8 cellular contexts compared by ENCODE assay signal in the genomic region with DNA sequence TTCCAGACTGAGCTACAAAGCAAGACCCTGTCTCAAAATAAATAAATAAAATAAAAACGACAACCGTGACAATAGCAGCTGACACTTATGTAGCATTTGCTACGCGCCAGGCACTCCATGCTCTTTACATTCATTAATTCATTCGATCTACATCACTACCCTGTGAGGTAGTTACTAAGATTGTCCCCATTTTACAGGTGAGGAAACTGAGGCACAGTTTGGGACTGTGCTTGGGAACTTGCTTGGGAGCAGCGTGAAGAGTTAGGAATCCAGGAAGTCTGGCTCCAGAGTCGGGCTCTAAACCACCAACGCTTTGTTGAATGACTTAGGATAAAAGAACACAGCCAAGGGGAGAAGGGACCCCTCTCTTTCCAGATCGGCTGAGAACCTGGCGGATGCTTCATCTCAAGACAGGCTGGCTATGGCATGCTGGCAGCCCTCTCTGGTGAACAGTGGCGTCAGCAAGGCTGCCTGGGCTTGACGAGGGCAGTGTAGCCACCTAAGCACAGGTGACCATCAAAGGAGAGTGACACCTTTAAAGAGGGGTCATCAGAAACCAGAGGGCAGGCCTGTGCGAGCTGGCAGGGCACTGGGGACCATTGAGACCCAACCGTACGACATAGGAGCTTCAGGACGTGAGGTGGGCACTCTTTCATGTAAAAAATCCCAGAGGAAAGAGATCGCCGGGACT. TPM values are rescaled to one million over a fixed set of nuclear protein-coding genes. Genes with fewer than 3 reads are reported as not detected.
DNase-seq lines count a peak whose midpoint lies in the region; ATAC-seq and TF ChIP-seq lines count a peak whose summit lies in the region.

No MANE protein-coding gene starts in this region.

- no peaks in the 10 kb centered on the region for H3K27me3 ChIP-seq in CD4-positive, alpha-beta T cell (ENCODE audit: control insufficient read depth, insufficient read depth, low read length)

- TF ChIP-seq CTCF in CD4-positive, alpha-beta T cell (IDR thresholded peaks at IDR 0.05) = no peak
- no peak for TF ChIP-seq CTCF in mucosa of descending colon (IDR thresholded peaks at IDR 0.05)

- H3K36me3 Mint-ChIP-seq in CD4-positive, alpha-beta T cell (ENCODE audit: low read depth) = peaks cover 23% of the 10 kb centered on the region

- no peaks in the 10 kb centered on the region for H3K9me3 Mint-ChIP-seq in CD4-positive, alpha-beta T cell

- peak overlapping the region; percentile 85 for H3K27ac Mint-ChIP-seq in CD4-positive, alpha-beta T cell

- peak overlapping the region; percentile 84 for H3K4me3 Mint-ChIP-seq in CD4-positive, alpha-beta T cell

- H3K27me3 Mint-ChIP-seq in CD4-positive, alpha-beta T cell = no peaks in the 10 kb centered on the region

- no peak for DNase-seq in CD4-positive, alpha-beta T cell
- DNase-seq in caudate nucleus (lab: John Stamatoyannopoulos, UW) (no peak), mucosa of descending colon (no peak), posterior cingulate gyrus (no peak), NCI-H128 (lab: John Stamatoyannopoulos, UW; ENCODE audit: unreplicated experiment) (no peak), DMS153 treated with DMSO at 0.1 percent for 48 hours (lab: John Stamatoyannopoulos, UW; ENCODE audit: unreplicated experiment) (no peak)

- H3K36me3 ChIP-seq in mucosa of descending colon (ENCODE audit: low read depth) = no peaks in the 10 kb centered on the region

- CTCF ChIA-PET in CD4-positive, alpha-beta T cell (lab: Charles Lee) = interaction anchor here (0.5 to 1.3 kb wide), 3 partner anchors 15 to 71 kb away, joined by 3 to 4 read pairs (median 3); no protein-coding TSS in a partner anchor

- intact Hi-C loops in CD4-positive, alpha-beta T cell (cut with DNase I, micrococcal nuclease) = loop anchor here (5.0 to 10.0 kb wide), 3 partner anchors 68 to 445 kb away; a partner anchor contains a TSS
- intact Hi-C loops in mucosa of descending colon (cut with DNase I, micrococcal nuclease) = no loop called here
- intact Hi-C loops in posterior cingulate gyrus (cut with DNase I) = no loop called here

- H3K9me3 ChIP-seq in CD4-positive, alpha-beta T cell (ENCODE audit: control insufficient read depth, low read length) = no peaks in the 10 kb centered on the region
- no peaks in the 10 kb centered on the region for H3K9me3 ChIP-seq in mucosa of descending colon

- peak overlapping the region; percentile 76 for H3K4me3 ChIP-seq in mucosa of descending colon

- no peak for ATAC-seq in CD4-positive, alpha-beta T cell (ENCODE audit: poor library complexity)
- ATAC-seq in HG03442 (IDR thresholded peaks at IDR 0.05; ENCODE audit: unreplicated experiment) (peak; percentile 10), mucosa of descending colon (peak; percentile 26), HG02678 (IDR thresholded peaks at IDR 0.05; ENCODE audit: unreplicated experiment) (no peak)

- POLR2A ChIA-PET in CD4-positive, alpha-beta T cell (lab: Charles Lee) = interaction anchor here (0.8 to 2.1 kb wide), 3 partner anchors 15 to 188 kb away, joined by 3 to 10 read pairs (median 4); no protein-coding TSS in a partner anchor

- peak overlapping the region; percentile 85 for H3K27ac ChIP-seq in CD4-positive, alpha-beta T cell (ENCODE audit: low read depth, low read length)
- H3K27ac ChIP-seq in caudate nucleus (ENCODE audit: low read depth, low read length) = peak overlapping the region; percentile 100

- H3K4me1 Mint-ChIP-seq in CD4-positive, alpha-beta T cell (ENCODE audit: low read depth) = peaks cover 28% of the 10 kb centered on the region

- H3K4me1 ChIP-seq in mucosa of descending colon (ENCODE audit: low read depth) = peaks cover 15% of the 10 kb centered on the region

RNA-seq across cellular contexts. Expression of a gene that starts 0.6 kb away (rescaled TPM):
- 1 to 10 TPM; 3.9 to 4.7 TPM for total RNA-seq in CD4-positive, alpha-beta T cell
- total RNA-seq in mucosa of descending colon = 10 to 100 TPM in 2 of 3 donors, 1 to 10 TPM in 1; 7.6 to 11.1 (median 10.4) TPM

RNA-seq across cellular contexts. Expression of a gene that starts 6.2 kb away (rescaled TPM):
- total RNA-seq in CD4-positive, alpha-beta T cell = 100 to 1,000 TPM; 109 to 116 TPM
- 10 to 100 TPM; 35.9 to 59.6 (median 46.4) TPM for total RNA-seq in mucosa of descending colon

RNA-seq across cellular contexts. Expression of a gene that starts 16.6 kb away (rescaled TPM):
- not detected for total RNA-seq in CD4-positive, alpha-beta T cell
- 1 to 10 TPM; 1.1 to 5.5 (median 5.5) TPM for total RNA-seq in mucosa of descending colon

RNA-seq across cellular contexts. Expression of a gene that starts 19.6 kb away (rescaled TPM):
- total RNA-seq in CD4-positive, alpha-beta T cell = not detected
- total RNA-seq in mucosa of descending colon = 10 to 100 TPM in 2 of 3 donors, 1 to 10 TPM in 1; 8.5 to 62.5 (median 41.8) TPM

RNA-seq across cellular contexts. Expression of a gene that starts 39.1 kb away (rescaled TPM):
- total RNA-seq in CD4-positive, alpha-beta T cell = 1 to 10 TPM; 5.7 to 6.0 TPM
- 1 to 10 TPM; 3.2 to 6.0 (median 3.4) TPM for total RNA-seq in mucosa of descending colon

Comparison
In these comparisons a context has a peak if more than half of its experiments do, and no peak if none do; other contexts are left out.
1. ATAC-seq: peak in HG03442 (single experiment) and mucosa of descending colon (single experiment); none in CD4-positive, alpha-beta T cell (single experiment) and HG02678 (single experiment).
2. intact Hi-C loops: an anchor here in CD4-positive, alpha-beta T cell (5.0 to 10.0 kb wide); none called in mucosa of descending colon and posterior cingulate gyrus.